In genomic region chr17:11506635-11507034, GRCh38 we compare ENCODE assay signal across 17 cellular contexts.
DNase-seq lines count a peak whose midpoint lies in the region; ATAC-seq and TF ChIP-seq lines count a peak whose summit lies in the region.
"Had no signal": no experiment of that assay in that cellular context is flagged by ENCODE, and none has a peak within 500 bp of the region (broad histone marks: within the 10 kb centered on the region; RNA-seq: fewer than 3 reads in every experiment).

No MANE protein-coding gene starts in this region.

- peaks cover 0 to 6% (median 2%) of the 10 kb centered on the region in 5 donors for H3K9me3 Mint-ChIP-seq in CD8-positive, alpha-beta memory T cell

- no peaks in the 10 kb centered on the region for H3K79me2 ChIP-seq in GM23248 (ENCODE audit: insufficient read depth)

- no peak for ATAC-seq in GM19452 (IDR thresholded peaks at IDR 0.05; ENCODE audit: unreplicated experiment)
- ATAC-seq: gastrocnemius medialis, left ventricle myocardium superior, T-cell had no signal

- H3K27me3 Mint-ChIP-seq in CD8-positive, alpha-beta memory T cell = no peaks in the 10 kb centered on the region
- H3K27me3 Mint-ChIP-seq: activated naive CD8-positive, alpha-beta T cell treated with anti-CD3 and anti-CD28 coated beads, Interleukin-2, amount 10 ng/mL, durations not matched to agents 7 days and 5 days; CD4-positive, alpha-beta memory T cell; T-cell had no signal

- intact Hi-C loops in adrenal gland (cut with DNase I) (no loop called here), posterior vena cava (cut with DNase I) (no loop called here)

- H3K4me3 Mint-ChIP-seq in CD8-positive, alpha-beta memory T cell = no peak overlapping the region
- H3K4me3 Mint-ChIP-seq: activated naive CD8-positive, alpha-beta T cell treated with anti-CD3 and anti-CD28 coated beads, Interleukin-2, amount 10 ng/mL, durations not matched to agents 7 days and 5 days; CD4-positive, alpha-beta memory T cell; T-cell had no signal

- no peak overlapping the region for H3K4me2 ChIP-seq in GM23248 (ENCODE audit: unreplicated experiment)

- H3K27me3 ChIP-seq in GM23248 (replicated peaks; ENCODE audit: insufficient read depth) (no peaks in the 10 kb centered on the region), MG63 (no peaks in the 10 kb centered on the region), adrenal gland (no peaks in the 10 kb centered on the region), liver (ENCODE audit: control insufficient read depth in 4 of 4, insufficient read depth in 4 of 4, low read length in 3 of 4) (no peaks in the 10 kb centered on the region), HAP-1 (ENCODE audit: low read depth) (no peaks in the 10 kb centered on the region)
- H3K27me3 ChIP-seq in CD8-positive, alpha-beta memory T cell (ENCODE audit: insufficient read depth, low read length, poor library complexity, severe bottlenecking) = no peaks in the 10 kb centered on the region
- H3K27me3 ChIP-seq: gastrocnemius medialis had no signal

- H3K27ac ChIP-seq in GM23248 (no peak overlapping the region), adrenal gland (no peak overlapping the region), liver (ENCODE audit: low read depth in 1 of 2, low read length in 2 of 2) (no peak overlapping the region)
- no peak overlapping the region for H3K27ac ChIP-seq in CD8-positive, alpha-beta memory T cell (ENCODE audit: low read depth, low read length)
- H3K27ac ChIP-seq: gastrocnemius medialis had no signal

- H3K27ac Mint-ChIP-seq in CD8-positive, alpha-beta memory T cell = no peak overlapping the region
- H3K27ac Mint-ChIP-seq: activated naive CD8-positive, alpha-beta T cell treated with anti-CD3 and anti-CD28 coated beads, Interleukin-2, amount 10 ng/mL, durations not matched to agents 7 days and 5 days; CD4-positive, alpha-beta memory T cell; T-cell had no signal

- in situ Hi-C loops in GM23248 (cut with MboI) (no loop called here), HAP-1 (cut with MboI; ENCODE audit: low sequenced_read_pairs) (no loop called here)

- H3K4me3 ChIP-seq in GM23248 (no peak overlapping the region), MG63 (no peak overlapping the region), adrenal gland (no peak overlapping the region), liver (ENCODE audit: low read depth in 1 of 3, low read length in 3 of 3) (no peak overlapping the region), HAP-1 (no peak overlapping the region)
- H3K4me3 ChIP-seq in CD8-positive, alpha-beta memory T cell (ENCODE audit: low read length) = no peak overlapping the region
- H3K4me3 ChIP-seq: gastrocnemius medialis had no signal

- WGBS in GM23248 (ENCODE audit: low coverage in 1 of 2, low lambda C conversion rate in 2 of 2, missing lambda C conversion rate in 2 of 2), 2 experiments = 3 to 6% methylated on average over 4 of the region's 4 CpGs
- WGBS in adrenal gland, 4 donors = 7 to 13% (median 9%) methylated on average over 4 of the region's 4 CpGs
- 3% methylated on average over 4 of the region's 4 CpGs for WGBS in liver

- H3K4me1 ChIP-seq in GM23248 (ENCODE audit: insufficient read depth) (no peaks in the 10 kb centered on the region), adrenal gland (replicated peaks in 1 of 2) (peaks cover 0 to 1% of the 10 kb centered on the region in 2 donors), liver (ENCODE audit: control insufficient read depth in 4 of 4, insufficient read depth in 4 of 4, low read length in 3 of 4) (peaks cover 0 to 3% (median 0%) of the 10 kb centered on the region in 4 donors), HAP-1 (no peaks in the 10 kb centered on the region)
- H3K4me1 ChIP-seq in CD8-positive, alpha-beta memory T cell (ENCODE audit: insufficient read depth, low read length) = no peaks in the 10 kb centered on the region
- H3K4me1 ChIP-seq: gastrocnemius medialis had no signal

- H3K4me1 Mint-ChIP-seq in CD8-positive, alpha-beta memory T cell = no peaks in the 10 kb centered on the region
- H3K4me1 Mint-ChIP-seq: activated naive CD8-positive, alpha-beta T cell treated with anti-CD3 and anti-CD28 coated beads, Interleukin-2, amount 10 ng/mL, durations not matched to agents 7 days and 5 days; CD4-positive, alpha-beta memory T cell; T-cell had no signal

- no peak for TF ChIP-seq POLR2A in adrenal gland (IDR thresholded peaks at IDR 0.05)

- H4K20me1 ChIP-seq in GM23248 (ENCODE audit: insufficient read depth) = no peaks in the 10 kb centered on the region

- H3F3A ChIP-seq in GM23248 (ENCODE audit: insufficient read depth) = no peaks in the 10 kb centered on the region

- H3K36me3 ChIP-seq in GM23248 (ENCODE audit: low read depth) (no peaks in the 10 kb centered on the region), MG63 (no peaks in the 10 kb centered on the region), adrenal gland (replicated peaks in 1 of 2) (no peaks in the 10 kb centered on the region), liver (ENCODE audit: control insufficient read depth in 4 of 4, insufficient read depth in 3 of 4, low read depth in 1 of 4, low read length in 3 of 4) (no peaks in the 10 kb centered on the region), HAP-1 (replicated peaks) (no peaks in the 10 kb centered on the region)
- no peaks in the 10 kb centered on the region for H3K36me3 ChIP-seq in CD8-positive, alpha-beta memory T cell (ENCODE audit: insufficient read depth, low read length)
- H3K36me3 ChIP-seq: gastrocnemius medialis had no signal

- H3K9me3 ChIP-seq in GM23248 (ENCODE audit: low read depth) (no peaks in the 10 kb centered on the region), MG63 (no peaks in the 10 kb centered on the region), adrenal gland (replicated peaks in 1 of 3) (no peaks in the 10 kb centered on the region), liver (ENCODE audit: control insufficient read depth in 4 of 4, low read length in 3 of 4) (no peaks in the 10 kb centered on the region), HAP-1 (no peaks in the 10 kb centered on the region)
- H3K9me3 ChIP-seq in CD8-positive, alpha-beta memory T cell (ENCODE audit: low read length) = no peaks in the 10 kb centered on the region
- H3K9me3 ChIP-seq: gastrocnemius medialis had no signal

- DNase-seq in GM23248 = peak; percentile 6
- DNase-seq in MG63 = peak; percentile 16
- DNase-seq in adrenal gland = peak in 4 of 7 donors; percentile 9 to 23 (median 15)
- no peak for DNase-seq in HAP-1 (ENCODE audit: low spot score in 2 of 2)
- no peak for DNase-seq in CD8-positive, alpha-beta memory T cell
- no peak for DNase-seq in posterior vena cava (ENCODE audit: low spot score)
- DNase-seq: activated naive CD8-positive, alpha-beta T cell treated with anti-CD3 and anti-CD28 coated beads, Interleukin-2, amount 10 ng/mL, durations not matched to agents 7 days and 5 days; CD4-positive, alpha-beta memory T cell; gastrocnemius medialis; left ventricle myocardium superior; NCI-H510A treated with DMSO at 0.1 percent for 48 hours; occipital lobe; stimulated activated CD4-positive, alpha-beta T cell treated with anti-CD3 and anti-CD28 coated beads, Interleukin-2, amount 100 ng/mL, for 24 hours; stimulated activated naive CD4-positive, alpha-beta T cell; T-cell had no signal

- TF ChIP-seq CTCF in adrenal gland (IDR thresholded peaks at IDR 0.05) (no peak), liver (IDR thresholded peaks at IDR 0.05; ENCODE audit: low read depth, low read length, missing input control) (no peak)

- no peak overlapping the region for H2AFZ ChIP-seq in GM23248

- TF ChIP-seq RAD21 in liver (IDR thresholded peaks at IDR 0.05) = no peak

- POLR2A ChIA-PET in CD8-positive, alpha-beta memory T cell (lab: Charles Lee) = no interaction called here

- CTCF ChIA-PET in CD8-positive, alpha-beta memory T cell (lab: Charles Lee) = no interaction called here

- H3K9ac ChIP-seq in GM23248 (no peak overlapping the region), liver (ENCODE audit: low read depth in 1 of 2, low read length in 2 of 2) (no peak overlapping the region)

- no peaks in the 10 kb centered on the region for H3K9me2 ChIP-seq in GM23248 (ENCODE audit: insufficient read depth)

- no peaks in the 10 kb centered on the region for H3K36me3 Mint-ChIP-seq in CD8-positive, alpha-beta memory T cell
- H3K36me3 Mint-ChIP-seq: activated naive CD8-positive, alpha-beta T cell treated with anti-CD3 and anti-CD28 coated beads, Interleukin-2, amount 10 ng/mL, durations not matched to agents 7 days and 5 days; CD4-positive, alpha-beta memory T cell; T-cell had no signal

TF ChIP-seq in liver, 16 proteins besides CTCF, POLR2A, EP300 and RAD21:
- peak; percentile 98 for TF ChIP-seq REST (IDR thresholded peaks at IDR 0.05)
- no peak for TF ChIP-seq ATF3 (IDR thresholded peaks at IDR 0.05)

Comparison
In these comparisons a context has a peak if more than half of its experiments do, and no peak if none do; other contexts are left out.
1. DNase-seq: peak in GM23248 (single experiment), MG63 (single experiment) and adrenal gland (4 of 7); none in HAP-1 (0 of 2), CD8-positive, alpha-beta memory T cell (0 of 5) and posterior vena cava (single experiment).